Comparison of ENCODE assay signal across 14 cellular contexts in genomic region chr7:141460781-141461715, GRCh38.
DNase-seq lines count a peak whose midpoint lies in the region; ATAC-seq and TF ChIP-seq lines count a peak whose summit lies in the region.
"Had no signal": no experiment of that assay in that cellular context is flagged by ENCODE, and none has a peak within 500 bp of the region (broad histone marks: within the 10 kb centered on the region; RNA-seq: fewer than 3 reads in every experiment).

No MANE protein-coding gene starts in this region.

- no peaks in the 10 kb centered on the region for H3K4me1 Mint-ChIP-seq in activated CD4-positive, alpha-beta T cell treated with anti-CD3 and anti-CD28 coated beads for 36 hours

- no peak overlapping the region for H3K9ac ChIP-seq in liver (ENCODE audit: low read depth in 1 of 2, low read length in 2 of 2)

- intact Hi-C loops in Right ventricle myocardium superior (cut with DNase I): no loop called here
- intact Hi-C loops in activated CD4-positive, alpha-beta T cell treated with anti-CD3 and anti-CD28 coated beads for 36 hours (cut with DNase I, micrococcal nuclease): no loop called here

- no peaks in the 10 kb centered on the region for H3K36me3 ChIP-seq in right atrium auricular region
- no peaks in the 10 kb centered on the region for H3K36me3 ChIP-seq in liver (ENCODE audit: control insufficient read depth in 4 of 4, insufficient read depth in 3 of 4, low read depth in 1 of 4, low read length in 3 of 4)
- H3K36me3 ChIP-seq: cardiac muscle cell, neutrophil, upper lobe of right lung had no signal

- H3K4me3 ChIP-seq in right atrium auricular region (no peak overlapping the region), liver (ENCODE audit: low read depth in 1 of 3, low read length in 3 of 3) (no peak overlapping the region), coronary artery (no peak overlapping the region)
- H3K4me3 ChIP-seq: cardiac muscle cell, upper lobe of right lung had no signal

- H3K36me3 Mint-ChIP-seq in activated CD4-positive, alpha-beta T cell treated with anti-CD3 and anti-CD28 coated beads for 36 hours (ENCODE audit: low read depth): no peaks in the 10 kb centered on the region
- H3K36me3 Mint-ChIP-seq: activated CD8-positive, alpha-beta memory T cell treated with anti-CD3 and anti-CD28 coated beads, Interleukin-2, amount 10 ng/mL, durations not matched to agents 7 days and 5 days had no signal

- POLR2A ChIA-PET in activated CD4-positive, alpha-beta T cell treated with anti-CD3 and anti-CD28 coated beads for 36 hours (lab: Charles Lee): no interaction called here

- DNase-seq in Right ventricle myocardium superior: no peak
- DNase-seq in right atrium auricular region (ENCODE audit: low spot score): no peak
- no peak for DNase-seq in coronary artery (ENCODE audit: low spot score)
- no peak for DNase-seq in stimulated activated naive CD4-positive, alpha-beta T cell treated with Interleukin-2 at 50 U/mL for 16 hours (lab: John Stamatoyannopoulos, UW)
- no peak for DNase-seq in activated CD4-positive, alpha-beta T cell treated with anti-CD3 and anti-CD28 coated beads for 36 hours
- DNase-seq: ACHN; activated CD8-positive, alpha-beta memory T cell treated with anti-CD3 and anti-CD28 coated beads, Interleukin-2, amount 10 ng/mL, durations not matched to agents 7 days and 5 days; GDM1; upper lobe of right lung had no signal

- H3K27me3 ChIP-seq in right atrium auricular region: no peaks in the 10 kb centered on the region
- no peaks in the 10 kb centered on the region for H3K27me3 ChIP-seq in liver (ENCODE audit: control insufficient read depth in 4 of 4, insufficient read depth in 4 of 4, low read length in 3 of 4)
- H3K27me3 ChIP-seq: cardiac muscle cell, upper lobe of right lung had no signal

- no peaks in the 10 kb centered on the region for H3K9me3 ChIP-seq in right atrium auricular region
- no peaks in the 10 kb centered on the region for H3K9me3 ChIP-seq in liver (ENCODE audit: control insufficient read depth in 4 of 4, low read length in 3 of 4)
- H3K9me3 ChIP-seq: neutrophil, upper lobe of right lung had no signal

- H3K4me3 Mint-ChIP-seq in activated CD4-positive, alpha-beta T cell treated with anti-CD3 and anti-CD28 coated beads for 36 hours: no peak overlapping the region
- H3K4me3 Mint-ChIP-seq: activated CD8-positive, alpha-beta memory T cell treated with anti-CD3 and anti-CD28 coated beads, Interleukin-2, amount 10 ng/mL, durations not matched to agents 7 days and 5 days had no signal

- peaks cover 6% of the 10 kb centered on the region for H3K27me3 Mint-ChIP-seq in activated CD4-positive, alpha-beta T cell treated with anti-CD3 and anti-CD28 coated beads for 36 hours

- H3K27ac Mint-ChIP-seq in activated CD4-positive, alpha-beta T cell treated with anti-CD3 and anti-CD28 coated beads for 36 hours: no peak overlapping the region
- H3K27ac Mint-ChIP-seq: activated CD8-positive, alpha-beta memory T cell treated with anti-CD3 and anti-CD28 coated beads, Interleukin-2, amount 10 ng/mL, durations not matched to agents 7 days and 5 days had no signal

- peak overlapping the region in 1 of 2 donors; percentile 14 for H3K27ac ChIP-seq in right atrium auricular region
- H3K27ac ChIP-seq in cingulate gyrus (ENCODE audit: low read depth, low read length): peak overlapping the region; percentile 96
- peak overlapping the region; percentile 48 to 69 for H3K27ac ChIP-seq in liver (ENCODE audit: low read depth in 1 of 2, low read length in 2 of 2)
- H3K27ac ChIP-seq in coronary artery: no peak overlapping the region
- H3K27ac ChIP-seq: cardiac muscle cell, neutrophil, upper lobe of right lung had no signal

- ATAC-seq in Right ventricle myocardium superior (ENCODE audit: poor library complexity) (peak; percentile 77), GM21619 (IDR thresholded peaks at IDR 0.05; ENCODE audit: unreplicated experiment) (no peak)
- ATAC-seq in activated CD4-positive, alpha-beta T cell treated with anti-CD3 and anti-CD28 coated beads for 36 hours: no peak
- ATAC-seq: activated CD8-positive, alpha-beta memory T cell treated with anti-CD3 and anti-CD28 coated beads, Interleukin-2, amount 10 ng/mL, durations not matched to agents 7 days and 5 days; upper lobe of right lung had no signal

- peaks cover 0 to 43% of the 10 kb centered on the region in 2 donors for H3K4me1 ChIP-seq in right atrium auricular region
- H3K4me1 ChIP-seq in liver (ENCODE audit: control insufficient read depth in 4 of 4, insufficient read depth in 4 of 4, low read length in 3 of 4): peaks cover 4 to 23% (median 11%) of the 10 kb centered on the region in 4 donors
- H3K4me1 ChIP-seq: upper lobe of right lung had no signal

- H3K9me3 Mint-ChIP-seq in activated CD4-positive, alpha-beta T cell treated with anti-CD3 and anti-CD28 coated beads for 36 hours (ENCODE audit: low read depth): no peaks in the 10 kb centered on the region

- WGBS in liver: 75% methylated on average over 16 of the region's 16 CpGs

- CTCF ChIA-PET in activated CD4-positive, alpha-beta T cell treated with anti-CD3 and anti-CD28 coated beads for 36 hours (lab: Charles Lee): no interaction called here

- no peak for TF ChIP-seq RAD21 in liver (IDR thresholded peaks at IDR 0.05)

- no peak for TF ChIP-seq CTCF in right atrium auricular region (IDR thresholded peaks at IDR 0.05)
- no peak for TF ChIP-seq CTCF in liver (IDR thresholded peaks at IDR 0.05; ENCODE audit: low read depth, low read length, missing input control)
- no peak for TF ChIP-seq CTCF in coronary artery (IDR thresholded peaks at IDR 0.05)

TF ChIP-seq in liver, 16 proteins besides CTCF, POLR2A, EP300 and RAD21:
- TF ChIP-seq FOXA1 (IDR thresholded peaks at IDR 0.05): no peak
- no peak for TF ChIP-seq REST (IDR thresholded peaks at IDR 0.05)
- no peak for TF ChIP-seq SP1 (IDR thresholded peaks at IDR 0.05)
- TF ChIP-seq TAF1 (conservative IDR thresholded peaks at IDR 0.05): no peak

Comparison
In these comparisons a context has a peak if more than half of its experiments do, and no peak if none do; other contexts are left out.
1. H3K27ac ChIP-seq: peak in cingulate gyrus (single experiment) and liver (2 of 2); none in coronary artery (0 of 2).